15 cellular contexts compared by ENCODE assay signal in the genomic region with DNA sequence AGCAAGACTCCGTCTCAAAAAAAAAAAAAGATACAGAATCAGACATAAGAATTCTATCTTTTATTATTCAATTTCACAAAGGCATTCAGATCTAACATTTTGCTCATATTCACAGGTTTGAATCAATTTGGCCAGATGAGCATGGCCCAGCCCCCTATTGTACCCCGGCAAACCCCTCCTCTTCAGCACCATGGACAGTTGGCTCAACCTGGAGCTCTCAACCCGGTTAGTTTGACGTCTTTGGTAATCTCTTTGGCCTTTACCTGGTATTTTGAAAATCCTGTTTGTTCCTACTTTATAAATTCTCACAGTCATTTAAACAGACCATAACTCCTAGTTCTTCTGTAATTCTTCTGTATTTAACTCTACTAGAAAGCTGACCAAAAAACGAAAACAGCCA.
"Had no signal": no experiment of that assay in that cellular context is flagged by ENCODE, and none has a peak within 500 bp of the region (broad histone marks: within the 10 kb centered on the region; RNA-seq: fewer than 3 reads in every experiment).

No MANE protein-coding gene starts in this region.

- H3K4me1 ChIP-seq: ascending aorta, gastrocnemius medialis, heart left ventricle, tibial artery had no signal

- H3K9me3 Mint-ChIP-seq: activated CD4-positive, alpha-beta memory T cell treated with anti-CD3 and anti-CD28 coated beads for 36 hours; activated T-helper 1 cell treated with anti-CD3 and anti-CD28 coated beads, Interleukin-12 subunit alpha, Interleukin-12 subunit beta, Interleukin-2, Interleukin-4 antibody, amounts not matched to agents 30 ng/mL and 10 ng/mL and 1 ng/mL, durations not matched to agents 14 hours and 24 hours and 36 hours; naive thymus-derived CD4-positive, alpha-beta T cell; T-helper 2 cell treated with Interferon-gamma antibody and Interleukin-4, amounts not matched to agents 5 μg/mL and 100 μg/mL, for 36 hours had no signal

- H3K27me3 Mint-ChIP-seq: activated CD4-positive, alpha-beta memory T cell treated with anti-CD3 and anti-CD28 coated beads for 36 hours; naive thymus-derived CD4-positive, alpha-beta T cell had no signal

- DNase-seq: activated CD4-positive, alpha-beta memory T cell treated with anti-CD3 and anti-CD28 coated beads for 36 hours; activated T-cell treated with anti-CD3 and anti-CD28 coated beads for 4 hours; cortex of kidney; gastrocnemius medialis; heart left ventricle; left ventricle myocardium superior; mesendoderm; naive thymus-derived CD4-positive, alpha-beta T cell; nucleus accumbens; stimulated activated CD4-positive, alpha-beta T cell treated with anti-CD3 and anti-CD28 coated beads, Interleukin-2, amount 100 ng/mL, for 24 hours; stimulated activated naive CD4-positive, alpha-beta T cell treated with Interleukin-2 at 50 U/mL for 16 hours; tibial artery had no signal

- H3K27ac ChIP-seq: ascending aorta, gastrocnemius medialis, heart left ventricle, tibial artery had no signal

- H3K27me3 ChIP-seq: ascending aorta, gastrocnemius medialis, heart left ventricle, tibial artery had no signal

- H3K27ac Mint-ChIP-seq: activated CD4-positive, alpha-beta memory T cell treated with anti-CD3 and anti-CD28 coated beads for 36 hours; activated T-helper 1 cell treated with anti-CD3 and anti-CD28 coated beads, Interleukin-12 subunit alpha, Interleukin-12 subunit beta, Interleukin-2, Interleukin-4 antibody, amounts not matched to agents 30 ng/mL and 10 ng/mL and 1 ng/mL, durations not matched to agents 14 hours and 24 hours and 36 hours; T-helper 2 cell treated with Interferon-gamma antibody and Interleukin-4, amounts not matched to agents 5 μg/mL and 100 μg/mL, for 36 hours had no signal

- H3K4me3 Mint-ChIP-seq: activated CD4-positive, alpha-beta memory T cell treated with anti-CD3 and anti-CD28 coated beads for 36 hours; activated T-helper 1 cell treated with anti-CD3 and anti-CD28 coated beads, Interleukin-12 subunit alpha, Interleukin-12 subunit beta, Interleukin-2, Interleukin-4 antibody, amounts not matched to agents 30 ng/mL and 10 ng/mL and 1 ng/mL, durations not matched to agents 14 hours and 24 hours and 36 hours; naive thymus-derived CD4-positive, alpha-beta T cell; T-helper 2 cell treated with Interferon-gamma antibody and Interleukin-4, amounts not matched to agents 5 μg/mL and 100 μg/mL, for 36 hours had no signal

- H3K4me3 ChIP-seq: ascending aorta, gastrocnemius medialis, heart left ventricle, tibial artery had no signal

- H3K9me3 ChIP-seq: ascending aorta, gastrocnemius medialis, heart left ventricle, tibial artery had no signal
